22 cellular contexts compared by ENCODE assay signal in genomic region chr10:6624392-6624791, GRCh38.
"Had no signal": no experiment of that assay in that cellular context is flagged by ENCODE, and none has a peak within 500 bp of the region (broad histone marks: within the 10 kb centered on the region; RNA-seq: fewer than 3 reads in every experiment).

No MANE protein-coding gene starts in this region.

- H3K4me3 ChIP-seq: coronary artery, hepatocyte, pancreas, spleen, testis, transverse colon had no signal

- H3K4me1 ChIP-seq: pancreas, spleen, testis, transverse colon had no signal

- H3K27me3 ChIP-seq: hepatocyte, pancreas, spleen, testis had no signal

- H3K4me3 Mint-ChIP-seq: endodermal cell; naive thymus-derived CD8-positive, alpha-beta T cell; stimulated activated naive B cell treated with anti-CD40 and anti-IgM and Interleukin-4, amounts not matched to agents 10 μg/mL and 1 μg/mL and 100 μg/mL, for 72 hours; stimulated activated naive CD8-positive, alpha-beta T cell treated with anti-CD3 and anti-CD28 coated beads, Interleukin-15, amount 100 ng/mL, for 72 hours had no signal

- H3K79me2 ChIP-seq: hepatocyte had no signal

- H2AFZ ChIP-seq: hepatocyte had no signal

- H3K27me3 Mint-ChIP-seq: naive thymus-derived CD8-positive, alpha-beta T cell; stimulated activated naive CD8-positive, alpha-beta T cell treated with anti-CD3 and anti-CD28 coated beads, Interleukin-15, amount 100 ng/mL, for 72 hours had no signal

- H3K9me3 Mint-ChIP-seq: endodermal cell; naive thymus-derived CD8-positive, alpha-beta T cell; stimulated activated naive B cell treated with anti-CD40 and anti-IgM and Interleukin-4, amounts not matched to agents 10 μg/mL and 1 μg/mL and 100 μg/mL, for 72 hours; stimulated activated naive CD8-positive, alpha-beta T cell treated with anti-CD3 and anti-CD28 coated beads, Interleukin-15, amount 100 ng/mL, for 72 hours had no signal

- H3K4me2 ChIP-seq: hepatocyte had no signal

- H3K36me3 Mint-ChIP-seq: stimulated activated naive B cell treated with anti-CD40 and anti-IgM and Interleukin-4, amounts not matched to agents 10 μg/mL and 1 μg/mL and 100 μg/mL, for 72 hours had no signal

- H3K27ac Mint-ChIP-seq: endodermal cell; progenitor cell of endocrine pancreas; stimulated activated naive B cell treated with anti-CD40 and anti-IgM and Interleukin-4, amounts not matched to agents 10 μg/mL and 1 μg/mL and 100 μg/mL, for 72 hours had no signal

- H3K36me3 ChIP-seq: pancreas, spleen, transverse colon had no signal

- H3K9me3 ChIP-seq: pancreas, spleen, testis, transverse colon had no signal

- H3K27ac ChIP-seq: coronary artery, hepatocyte, pancreas, spleen, testis, transverse colon had no signal

- ATAC-seq: left lobe of liver; naive thymus-derived CD8-positive, alpha-beta T cell; sciatic nerve; stimulated activated naive B cell treated with anti-CD40 and anti-IgM and Interleukin-4, amounts not matched to agents 10 μg/mL and 1 μg/mL and 100 μg/mL, for 72 hours; stimulated activated naive CD8-positive, alpha-beta T cell treated with anti-CD3 and anti-CD28 coated beads, Interleukin-15, amount 100 ng/mL, for 72 hours had no signal

- DNase-seq: effector CD4-positive, alpha-beta T cell; endodermal cell; erythroblast; foreskin melanocyte; head of caudate nucleus; mammary epithelial cell; naive thymus-derived CD8-positive, alpha-beta T cell; nucleus accumbens; pancreas; retina; spleen; stimulated activated CD4-positive, alpha-beta T cell treated with anti-CD3 and anti-CD28 coated beads, Interleukin-2, amount 100 ng/mL, for 24 hours; stimulated activated CD4-positive, alpha-beta T cell treated with anti-CD3 and anti-CD28 coated beads, Interleukin-4, amount 100 ng/mL, for 4 hours; stimulated activated naive B cell treated with anti-CD40 and anti-IgM and Interleukin-4, amounts not matched to agents 10 μg/mL and 1 μg/mL and 100 μg/mL, for 72 hours; stimulated activated naive CD8-positive, alpha-beta T cell treated with anti-CD3 and anti-CD28 coated beads, Interleukin-15, amount 100 ng/mL, for 72 hours; testis; transverse colon had no signal
